In genomic region chr6:159988983-159989454, GRCh38 we compare ENCODE assay signal across 8 cellular contexts. TPM values are rescaled to one million over a fixed set of nuclear protein-coding genes. Genes with fewer than 3 reads are reported as not detected.
A peak's percentile ranks its signal among the peaks of the same experiment; 100 is the strongest.
DNase-seq lines count a peak whose midpoint lies in the region; ATAC-seq, FAIRE-seq and TF ChIP-seq lines count a peak whose summit lies in the region.

No MANE protein-coding gene starts in this region.

- POLR2A ChIA-PET in GM12878 (lab: Charles Lee): interaction anchor here (0.7 to 3.4 kb wide), 5 partner anchors 9 to 110 kb away, joined by 3 to 34 read pairs (median 12); no protein-coding TSS in a partner anchor

- peak overlapping the region; percentile 80 for H3K4me3 Mint-ChIP-seq in natural killer cell treated with Interleukin-12 subunit alpha and Interleukin-12 subunit beta and Interleukin-15 and Interleukin-18, amount 100 ng/mL, for 72 hours

- peaks cover 30% of the 10 kb centered on the region for H3K36me3 Mint-ChIP-seq in natural killer cell treated with Interleukin-12 subunit alpha and Interleukin-12 subunit beta and Interleukin-15 and Interleukin-18, amount 100 ng/mL, for 72 hours

- intact Hi-C loops in GM12878 (cut with micrococcal nuclease; ENCODE audit: unreplicated experiment): no loop called here

- peaks cover 53% of the 10 kb centered on the region for H4K20me1 ChIP-seq in DND-41 (ENCODE audit: insufficient read depth, low read length)
- H4K20me1 ChIP-seq in GM12878 (ENCODE audit: control insufficient read depth, insufficient read depth): no peaks in the 10 kb centered on the region; the same call in 1 of the 2 replicates

- H3K36me3 ChIP-seq in DND-41 (ENCODE audit: insufficient read depth, low read length) (peaks cover 42% of the 10 kb centered on the region), MG63 (peaks cover 20% of the 10 kb centered on the region), GM12878 (ENCODE audit: control insufficient read depth in 2 of 2, insufficient read depth in 2 of 2, low read length in 1 of 2) (peaks cover 0 to 9% of the 10 kb centered on the region in 2 experiments; a peak in 2 of 4 replicates)

- H3K4me3 ChIP-seq in DND-41 (ENCODE audit: low read depth in 1 of 2, low read length in 2 of 2) (no peak overlapping the region), MG63 (no peak overlapping the region), GM12878 (no peak overlapping the region)

- H3K4me1 Mint-ChIP-seq in natural killer cell treated with Interleukin-12 subunit alpha and Interleukin-12 subunit beta and Interleukin-15 and Interleukin-18, amount 100 ng/mL, for 72 hours (ENCODE audit: low read depth in 2 of 2): peaks cover 77 to 82% of the 10 kb centered on the region in 2 donors

- peak overlapping the region; percentile 58 for H3K27ac ChIP-seq in DND-41 (ENCODE audit: low read length)
- H3K27ac ChIP-seq in GM12878 (ENCODE audit: control insufficient read depth, insufficient read depth): peak overlapping the region; percentile 45

- FAIRE-seq in GM12878 (lab: Jason Lieb, UNC): no peak

- H3K9me3 ChIP-seq in DND-41 (ENCODE audit: insufficient read depth, low read length, severe bottlenecking) (no peaks in the 10 kb centered on the region), MG63 (no peaks in the 10 kb centered on the region), GM12878 (replicated peaks; ENCODE audit: control insufficient read depth, insufficient read depth, low read length) (peaks cover under 1% of the 10 kb centered on the region; the same call in 2 of the 3 replicates)

- H2AFZ ChIP-seq in DND-41 (ENCODE audit: low read depth, low read length): no peak overlapping the region
- no peak overlapping the region for H2AFZ ChIP-seq in GM12878 (ENCODE audit: control insufficient read depth, low read depth, low read length)

- H3K4me2 ChIP-seq in DND-41 (ENCODE audit: insufficient read depth, low read length): 0 out of 2 replicates have a peak overlapping the region, but pooled peaks have one; percentile 8
- H3K4me2 ChIP-seq in GM12878 (ENCODE audit: control insufficient read depth, insufficient read depth): no peak overlapping the region

- H3K27me3 ChIP-seq in DND-41 (ENCODE audit: insufficient read depth, low read length, poor library complexity): no peaks in the 10 kb centered on the region
- no peaks in the 10 kb centered on the region for H3K27me3 ChIP-seq in MG63
- H3K27me3 ChIP-seq in GM12878 (replicated peaks in 1 of 2; ENCODE audit: control insufficient read depth in 2 of 2, insufficient read depth in 2 of 2, low read length in 1 of 2): no peaks in the 10 kb centered on the region

- H3K79me2 ChIP-seq in DND-41 (ENCODE audit: insufficient read depth, low read length) (peaks cover 100% of the 10 kb centered on the region), GM12878 (ENCODE audit: control insufficient read depth, insufficient read depth, low read length) (peaks cover 83% of the 10 kb centered on the region)

- H3K9ac ChIP-seq in DND-41 (ENCODE audit: low read depth, low read length) (no peak overlapping the region), GM12878 (ENCODE audit: control insufficient read depth, insufficient read depth, low read length) (no peak overlapping the region; the same call in 1 of the 2 replicates)

- no peaks in the 10 kb centered on the region for H3K9me3 Mint-ChIP-seq in natural killer cell treated with Interleukin-12 subunit alpha and Interleukin-12 subunit beta and Interleukin-15 and Interleukin-18, amount 100 ng/mL, for 72 hours

- ATAC-seq in DND-41 (ENCODE audit: insufficient read depth, low read depth): peak; percentile 90
- peak; percentile 50 for ATAC-seq in GM12878
- ATAC-seq in natural killer cell treated with Interleukin-12 subunit alpha and Interleukin-12 subunit beta and Interleukin-15 and Interleukin-18, amount 100 ng/mL, for 72 hours: peak; percentile 67 to 79
- ATAC-seq in HG03159 (IDR thresholded peaks at IDR 0.05; ENCODE audit: unreplicated experiment): no peak
- no peak for ATAC-seq in GM18873 (IDR thresholded peaks at IDR 0.05; ENCODE audit: low FRiP score, unreplicated experiment)
- ATAC-seq in HG03439 (IDR thresholded peaks at IDR 0.05; ENCODE audit: unreplicated experiment): no peak

- H3K4me1 ChIP-seq in DND-41 (ENCODE audit: insufficient read depth, low read length): peaks cover 59% of the 10 kb centered on the region
- peaks cover 15% of the 10 kb centered on the region for H3K4me1 ChIP-seq in GM12878 (ENCODE audit: control insufficient read depth, insufficient read depth, low read length)

- RAD21 ChIA-PET in GM12878 (lab: Charles Lee; ENCODE audit: unreplicated experiment): interaction anchor here (2.5 to 3.5 kb wide), 2 partner anchors 9 to 21 kb away, joined by 8 to 89 read pairs; partner anchors contain the start of gene IGF2R

- no TSS peak for BruUV-seq in GM12878 (replicated peaks; lab: Mats Ljungman, UMichigan)

- TF ChIP-seq CTCF in DND-41 (IDR thresholded peaks at IDR 0.05; ENCODE audit: borderline replicate concordance, extremely low read depth, low read length, poor library complexity, severe bottlenecking) (no peak), GM12878 (IDR thresholded peaks at IDR 0.05 in 2 of 3, conservative IDR thresholded peaks at IDR 0.05 in 1 of 3; ENCODE audit: control insufficient read depth in 2 of 3, extremely low read depth in 1 of 3, insufficient read depth in 1 of 3, low read depth in 3 of 3, low read length in 3 of 3) (no peak)

- no peaks in the 10 kb centered on the region for H3K27me3 Mint-ChIP-seq in natural killer cell treated with Interleukin-12 subunit alpha and Interleukin-12 subunit beta and Interleukin-15 and Interleukin-18, amount 100 ng/mL, for 72 hours

- CTCF ChIA-PET in GM12878 (lab: Yijun Ruan, JAX): interaction anchor here (1.4 kb wide), 1 partner anchor 60 kb away, joined by 4 read pairs; no protein-coding TSS in a partner anchor

- in situ Hi-C loops in GM12878 (cut with MboI): no loop called here

- no peak for TF ChIP-seq POLR2A in GM12878 (IDR thresholded peaks at IDR 0.05; ENCODE audit: low read depth, low read length)

- TF ChIP-seq RAD21 in GM12878 (IDR thresholded peaks at IDR 0.05; ENCODE audit: insufficient read depth, low read depth, low read length): no peak

- SMC1A ChIA-PET in GM12878 (lab: Charles Lee; ENCODE audit: uncharacterized antibody, unreplicated experiment): interaction anchor here (3.4 kb wide), 1 partner anchor 10 kb away, joined by 34 read pairs; no protein-coding TSS in a partner anchor

- DNase-seq in DND-41 (peak; percentile 70), MG63 (peak; percentile 23), GM12878 (ENCODE audit: low read depth, low spot score) (no peak), DMS153 treated with DMSO at 0.1 percent for 48 hours (lab: John Stamatoyannopoulos, UW; ENCODE audit: unreplicated experiment) (no peak)
- no peak for DNase-seq in natural killer cell treated with Interleukin-12 subunit alpha and Interleukin-12 subunit beta and Interleukin-15 and Interleukin-18, amount 100 ng/mL, for 72 hours (ENCODE audit: low spot score)

- peak overlapping the region; percentile 99 for H3K27ac Mint-ChIP-seq in natural killer cell treated with Interleukin-12 subunit alpha and Interleukin-12 subunit beta and Interleukin-15 and Interleukin-18, amount 100 ng/mL, for 72 hours

- TF ChIP-seq EP300 in GM12878 (IDR thresholded peaks at IDR 0.05; ENCODE audit: borderline replicate concordance in 1 of 2, control insufficient read depth in 1 of 2, low read depth in 2 of 2, low read length in 2 of 2): no peak

- 61% methylated on average over 7 of the region's 7 CpGs for WGBS in GM12878 (ENCODE audit: insufficient coverage, insufficient replicate concordance, low lambda C conversion rate, missing lambda C conversion rate)

TF ChIP-seq in GM12878, 131 proteins besides CTCF, POLR2A, EP300 and RAD21:
- TF ChIP-seq CREM (IDR thresholded peaks at IDR 0.05; ENCODE audit: low read depth): no peak
- no peak for TF ChIP-seq ZBTB33 (IDR thresholded peaks at IDR 0.05)
- peak; percentile 82; the same call in 1 of the 2 replicates for TF ChIP-seq BACH1 (IDR thresholded peaks at IDR 0.05; ENCODE audit: borderline replicate concordance)
TF ChIP-seq in GM12878: peak in this region for 1.

RNA-seq across cellular contexts. Expression of gene IGF2R, which starts 20.1 kb away (rescaled TPM):
- total RNA-seq in MG63 (2014; rRNA removed; shearing (Covaris generic); ENCODE audit: low replicate concordance): 33.4 and 35.9 TPM in 2 replicates
- total RNA-seq in GM12878 (2013; cell fraction: nucleolus; rRNA removed): 139 and 144 TPM in 2 replicates
- total RNA-seq in GM12878 (2014; rRNA removed): 20.7 and 21.9 TPM in 2 replicates
- 15.2 and 16.2 TPM in 2 replicates for total RNA-seq in GM12878 (2014; rRNA removed; fragmentation: Illumina TruSeq; extraction: Trizol)
- 36.6 and 40.1 TPM in 2 replicates for total RNA-seq in GM12878 (2021)
- polyA plus RNA-seq in GM12878 (2011; ENCODE audit: low read depth): 15.5 TPM
- polyA plus RNA-seq in GM12878 (2011; rRNA removed): 15.1 and 18.5 TPM in 2 replicates
- 14.1 and 21.9 TPM in 2 replicates for polyA plus RNA-seq in GM12878 (2011; cell fraction: cytosol; rRNA removed)
- 69.3 and 71.8 TPM in 2 replicates for polyA plus RNA-seq in GM12878 (2011; cell fraction: nucleus; rRNA removed)
- polyA plus RNA-seq in GM12878 (2012): 20.5 and 26.8 TPM in 2 replicates
- 27.0 and 29.2 TPM in 2 replicates for polyA plus RNA-seq in GM12878 (2014; fragmentation: Illumina TruSeq; extraction: Trizol)
- 1 to 10 TPM in 1 of 2 experiments, under 1 TPM in 1; 1.00 to 1.5 TPM for polyA plus RNA-seq in GM12878 (2014; fragmentation: Nextera tagmentation; extraction: Ambion mirVana)
- 17.3 and 20.1 TPM in 2 replicates for polyA plus RNA-seq in GM12878 (2014; rRNA removed)
- polyA plus RNA-seq in GM12878 (2016; fragmentation: Nextera tagmentation; extraction: Ambion mirVana): 1 to 10 TPM; 4.2 to 5.1 TPM
- polyA minus RNA-seq in GM12878 (2011; rRNA and poly(A)+ RNA removed): 70.2 and 87.9 TPM in 2 replicates
- 23.8 and 44.1 TPM in 2 replicates for polyA minus RNA-seq in GM12878 (2011; cell fraction: cytosol; rRNA and poly(A)+ RNA removed)
- polyA minus RNA-seq in GM12878 (2011; cell fraction: nucleus; rRNA and poly(A)+ RNA removed): 111 and 165 TPM in 2 replicates
- total RNA-seq in natural killer cell treated with Interleukin-12 subunit alpha and Interleukin-12 subunit beta and Interleukin-15 and Interleukin-18, amount 100 ng/mL, for 72 hours: 100 to 1,000 TPM; 290 to 377 TPM

Comparison
In these comparisons a context has a peak if more than half of its experiments do, and no peak if none do; other contexts are left out.
1. ATAC-seq: peak in DND-41 (single experiment), GM12878 (single experiment) and natural killer cell treated with Interleukin-12 subunit alpha and Interleukin-12 subunit beta and Interleukin-15 and Interleukin-18, amount 100 ng/mL, for 72 hours (2 of 2); none in HG03159 (single experiment), GM18873 (single experiment) and HG03439 (single experiment).
2. DNase-seq: peak in DND-41 (single experiment) and MG63 (single experiment); none in GM12878 (single experiment), natural killer cell treated with Interleukin-12 subunit alpha and Interleukin-12 subunit beta and Interleukin-15 and Interleukin-18, amount 100 ng/mL, for 72 hours (single experiment) and DMS153 treated with DMSO at 0.1 percent for 48 hours (single experiment).